8 cellular contexts compared by ENCODE assay signal in genomic region chr20:45946149-45946970, GRCh38. TPM values are rescaled to one million over a fixed set of nuclear protein-coding genes. Genes with fewer than 3 reads are reported as not detected.
DNase-seq lines count a peak whose midpoint lies in the region; ATAC-seq and TF ChIP-seq lines count a peak whose summit lies in the region.

No MANE protein-coding gene starts in this region.

- TF ChIP-seq CTCF in WTC11 (IDR thresholded peaks at IDR 0.05) (no peak), A673 (conservative IDR thresholded peaks at IDR 0.05; ENCODE audit: low read depth, low read length) (no peak), prostate gland (IDR thresholded peaks at IDR 0.05) (no peak)

- H3K4me3 ChIP-seq in A673 (ENCODE audit: low read depth, low read length, poor library complexity, severe bottlenecking): no peak overlapping the region
- H3K4me3 ChIP-seq in prostate gland: no peak overlapping the region

- no peaks in the 10 kb centered on the region for H3K9me3 Mint-ChIP-seq in WTC11

- ATAC-seq in WTC11: no peak
- no peak for ATAC-seq in GM21717 (IDR thresholded peaks at IDR 0.05; ENCODE audit: unreplicated experiment)

- TF ChIP-seq POLR2A in prostate gland (IDR thresholded peaks at IDR 0.05): no peak

- no peaks in the 10 kb centered on the region for H3K4me1 Mint-ChIP-seq in WTC11

- H3K9me3 ChIP-seq in A673 (ENCODE audit: low read depth, low read length, poor library complexity, severe bottlenecking) (no peaks in the 10 kb centered on the region), prostate gland (no peaks in the 10 kb centered on the region)

- POLR2A ChIA-PET in WTC11 (lab: Charles Lee): interaction anchor here (3.2 kb wide), 1 partner anchor 12 kb away, joined by 14 read pairs; the partner anchor contains the start of gene PCIF1
- POLR2A ChIA-PET in A673 (lab: Charles Lee; ENCODE audit: low non-redundant PET): interaction anchor here (0.6 kb wide), 1 partner anchor 10 kb away, joined by 3 read pairs; no protein-coding TSS in a partner anchor

- H3K27me3 Mint-ChIP-seq in WTC11 (ENCODE audit: low read depth): no peaks in the 10 kb centered on the region

- H3K4me1 ChIP-seq in A673 (ENCODE audit: insufficient read depth, low read length, poor library complexity, severe bottlenecking): no peaks in the 10 kb centered on the region
- H3K4me1 ChIP-seq in prostate gland (replicated peaks): no peaks in the 10 kb centered on the region

- CTCF ChIA-PET in WTC11 (lab: Charles Lee): no interaction called here
- CTCF ChIA-PET in A673 (lab: Charles Lee): no interaction called here

- DNase-seq in HK-2 (ENCODE audit: unreplicated experiment) (peak; percentile 89), WTC11 (ENCODE audit: low spot score) (no peak), fibroblast of the conjunctiva (ENCODE audit: low read depth) (peak; percentile 49), A673 (ENCODE audit: low spot score) (no peak), prostate gland (ENCODE audit: low spot score) (no peak), NCI-H69 (lab: John Stamatoyannopoulos, UW) (no peak)
- DNase-seq in stimulated activated CD8-positive, alpha-beta memory T cell treated with anti-CD3 and anti-CD28 coated beads, Interleukin-4, amount 100 ng/mL, for 1 hour (ENCODE audit: low read depth in 2 of 2, low spot score in 1 of 2): peak; percentile 35 to 44

- no peak overlapping the region for H3K4me3 Mint-ChIP-seq in WTC11

- H3K27ac Mint-ChIP-seq in WTC11: no peak overlapping the region

- H3K27ac ChIP-seq in A673 (ENCODE audit: low read depth, low read length, poor library complexity, severe bottlenecking) (no peak overlapping the region), prostate gland (no peak overlapping the region)

- BruUV-seq in A673 (replicated peaks; lab: Mats Ljungman, UMichigan): no TSS peak

- H3K27me3 ChIP-seq in A673 (replicated peaks; ENCODE audit: insufficient read depth, low read depth, low read length, poor library complexity): no peaks in the 10 kb centered on the region
- no peaks in the 10 kb centered on the region for H3K27me3 ChIP-seq in prostate gland (replicated peaks; ENCODE audit: insufficient read depth)

- intact Hi-C loops in A673 (cut with micrococcal nuclease; ENCODE audit: unreplicated experiment): no loop called here
- intact Hi-C loops in prostate gland (cut with DNase I): no loop called here

- H3K36me3 Mint-ChIP-seq in WTC11: peaks cover 48% of the 10 kb centered on the region

- H3K36me3 ChIP-seq in A673 (ENCODE audit: insufficient read depth, low read length, poor library complexity, severe bottlenecking) (peaks cover 89% of the 10 kb centered on the region), prostate gland (peaks cover 13 to 26% of the 10 kb centered on the region in 2 donors)

- WGBS in prostate gland: 82% methylated on average over 18 of the region's 20 CpGs

TF ChIP-seq in WTC11, 78 proteins besides CTCF, POLR2A, EP300 and RAD21:
- TF ChIP-seq KAT7 (CRISPR knock-in tag; IDR thresholded peaks at IDR 0.05; ENCODE audit: borderline replicate concordance): no peak
- peak; percentile 72; the same call in 1 of the 2 replicates for TF ChIP-seq GABPB1 (CRISPR knock-in tag; IDR thresholded peaks at IDR 0.05)

RNA-seq across cellular contexts. Expression of gene PCIF1, which starts 11.9 kb away (rescaled TPM):
- 37.7 to 42.2 TPM (median 39.4 TPM) in 3 replicates for total RNA-seq in WTC11 (2021)
- 47.5 and 55.8 TPM in 2 replicates for total RNA-seq in A673 (2021)
- 10 to 100 TPM; 39.8 to 54.9 TPM for total RNA-seq in prostate gland

RNA-seq across cellular contexts. Expression of gene ZNF335, which starts 25.6 kb away (rescaled TPM):
- 16.3 to 20.0 TPM (median 16.4 TPM) in 3 replicates for total RNA-seq in WTC11 (2021)
- 31.9 and 32.9 TPM in 2 replicates for total RNA-seq in A673 (2021)
- total RNA-seq in prostate gland: 10 to 100 TPM; 21.4 to 43.4 TPM

RNA-seq across cellular contexts. Expression of gene PLTP, which starts 34.4 kb away (rescaled TPM):
- total RNA-seq in WTC11 (2021): 109 to 135 TPM (median 133 TPM) in 3 replicates
- 58.3 and 62.8 TPM in 2 replicates for total RNA-seq in A673 (2021)
- total RNA-seq in prostate gland: 100 to 1,000 TPM in 1 of 2 donors, 10 to 100 TPM in 1; 29.4 to 101 TPM

RNA-seq across cellular contexts. Expression of gene CTSA, which starts 55.2 kb away (rescaled TPM):
- total RNA-seq in WTC11 (2021) (44.2 to 48.3 TPM (median 47.2 TPM) in 3 replicates), A673 (2021) (76.7 and 83.5 TPM in 2 replicates), prostate gland (100 to 1,000 TPM in 1 of 2 donors, 10 to 100 TPM in 1; 37.9 to 215 TPM)

RNA-seq across cellular contexts. Expression of gene NEURL2, which starts 55.4 kb away (rescaled TPM):
- total RNA-seq in WTC11 (2021) (6.1 to 8.3 TPM (median 6.6 TPM) in 3 replicates), A673 (2021) (3.2 and 3.3 TPM in 2 replicates), prostate gland (10 to 100 TPM in 1 of 2 donors, 1 to 10 TPM in 1; 9.8 to 11.3 TPM)

Comparison
In these comparisons a context has a peak if more than half of its experiments do, and no peak if none do; other contexts are left out.
1. DNase-seq: peak in HK-2 (single experiment), fibroblast of the conjunctiva (single experiment) and stimulated activated CD8-positive, alpha-beta memory T cell treated with anti-CD3 and anti-CD28 coated beads, Interleukin-4, amount 100 ng/mL, for 1 hour (2 of 2); none in WTC11 (single experiment), A673 (single experiment), prostate gland (single experiment) and NCI-H69 (single experiment).